ENCODE assay signal across 23 cellular contexts in the genomic region with DNA sequence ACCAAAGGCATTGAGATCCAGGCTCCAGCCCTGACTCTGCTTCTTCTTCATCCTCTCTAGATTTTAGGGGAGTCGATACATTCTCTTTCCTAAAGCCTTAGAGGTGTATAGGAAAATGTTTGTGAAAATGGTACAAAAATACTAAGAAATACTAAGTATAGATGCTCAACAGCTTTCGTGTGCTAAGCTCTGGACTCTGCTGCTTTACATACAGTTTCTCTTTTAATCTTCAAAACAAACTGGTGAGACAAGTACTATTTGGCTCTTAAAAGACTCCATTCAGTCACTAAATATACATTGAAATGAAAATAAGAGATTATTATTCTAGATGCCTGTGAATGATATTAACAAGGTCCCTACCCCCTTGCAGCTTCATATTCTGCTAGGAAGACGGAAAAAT.
DNase-seq lines count a peak whose midpoint lies in the region; ATAC-seq lines count a peak whose summit lies in the region.
"Had no signal": no experiment of that assay in that cellular context is flagged by ENCODE, and none has a peak within 500 bp of the region (broad histone marks: within the 10 kb centered on the region; RNA-seq: fewer than 3 reads in every experiment).

No MANE protein-coding gene starts in this region.

- no peak overlapping the region for H3K14ac ChIP-seq in trophoblast cell (ENCODE audit: low read length)

- no peak overlapping the region for H3K4me3 ChIP-seq in trophoblast cell (ENCODE audit: low read depth, low read length)
- H3K4me3 ChIP-seq: A549, BLaER1, GM12878 had no signal

- no peaks in the 10 kb centered on the region for H3K4me1 ChIP-seq in trophoblast cell (ENCODE audit: control insufficient read depth in 1 of 2, insufficient read depth in 2 of 2, low read length in 2 of 2)
- H3K4me1 ChIP-seq: A549, BE2C, BLaER1 had no signal

- no peak overlapping the region for H3K4me2 ChIP-seq in trophoblast cell (ENCODE audit: low read length)
- H3K4me2 ChIP-seq: A549, BLaER1 had no signal

- H3K27ac ChIP-seq in trophoblast cell (ENCODE audit: low read depth, low read length): no peak overlapping the region
- H3K27ac ChIP-seq: 22Rv1, A549, BLaER1 had no signal

- no peak overlapping the region for H4K91ac ChIP-seq in trophoblast cell (ENCODE audit: low read depth, low read length)

- no peak overlapping the region for H2BK12ac ChIP-seq in trophoblast cell (ENCODE audit: low read length)

- no peaks in the 10 kb centered on the region for H3K79me2 ChIP-seq in trophoblast cell (ENCODE audit: control insufficient read depth, insufficient read depth, low read length, poor library complexity)

- H2BK120ac ChIP-seq in trophoblast cell (ENCODE audit: insufficient read depth, low read length, poor library complexity): no peak overlapping the region

- no peak overlapping the region for H2AFZ ChIP-seq in trophoblast cell (ENCODE audit: insufficient read depth, low read length, poor library complexity)

- ATAC-seq in GM18867 (IDR thresholded peaks at IDR 0.05; ENCODE audit: unreplicated experiment): peak; percentile 57
- ATAC-seq in GM19035 (IDR thresholded peaks at IDR 0.05; ENCODE audit: unreplicated experiment): peak; percentile 56
- ATAC-seq in HG03432 (IDR thresholded peaks at IDR 0.05; ENCODE audit: unreplicated experiment): peak; percentile 52
- ATAC-seq: A549, GM12878 had no signal

- WGBS in trophoblast cell (ENCODE audit: extremely low coverage, insufficient coverage, insufficient read length): no CpG with 5 or more reads among the region's 3 CpGs

- no peak overlapping the region for H3K23ac ChIP-seq in trophoblast cell (ENCODE audit: low read length)

- no peaks in the 10 kb centered on the region for H3K9me3 ChIP-seq in trophoblast cell (ENCODE audit: insufficient read depth, low read depth, low read length)
- H3K9me3 ChIP-seq: A549, BE2C, BLaER1 had no signal

- H2BK5ac ChIP-seq in trophoblast cell (ENCODE audit: low read depth, low read length, poor library complexity): no peak overlapping the region

- no peak overlapping the region for H4K8ac ChIP-seq in trophoblast cell (ENCODE audit: low read depth, low read length)

- no peak overlapping the region for H4K12ac ChIP-seq in trophoblast cell (ENCODE audit: low read depth, low read length)

- no peak overlapping the region for H3K4ac ChIP-seq in trophoblast cell (ENCODE audit: low read depth, low read length)

- H3K9ac ChIP-seq in trophoblast cell (ENCODE audit: low read length): no peak overlapping the region
- H3K9ac ChIP-seq: BLaER1 had no signal

- H2AK5ac ChIP-seq in trophoblast cell (ENCODE audit: low read length): no peak overlapping the region

- H3K27me3 ChIP-seq in trophoblast cell (ENCODE audit: insufficient read depth, low read length): no peaks in the 10 kb centered on the region
- H3K27me3 ChIP-seq: BLaER1 had no signal

- H3K79me1 ChIP-seq in trophoblast cell (ENCODE audit: low read length): no peaks in the 10 kb centered on the region

- no peaks in the 10 kb centered on the region for H3K36me3 ChIP-seq in trophoblast cell (ENCODE audit: control insufficient read depth in 1 of 2, insufficient read depth in 2 of 2, low read length in 2 of 2)
- H3K36me3 ChIP-seq: BE2C, BLaER1 had no signal

- H3K18ac ChIP-seq in trophoblast cell (ENCODE audit: low read length): no peak overlapping the region

- DNase-seq in AG08396 (ENCODE audit: low spot score): no peak
- DNase-seq in trophoblast cell: no peak
- no peak for DNase-seq in occipital lobe (lab: John Stamatoyannopoulos, UW)
- DNase-seq: BE2C; C1 segment of cervical spinal cord; CD4-positive, alpha-beta memory T cell; CD4-positive, CD25-positive, alpha-beta regulatory T cell; CD8-positive, alpha-beta memory T cell; COR-L47; DMS 273 treated with DMSO at 0.1 percent for 48 hours; DMS153; DMS53; DMS79; DND-41; EL; GDM1 had no signal
